In the genomic region with DNA sequence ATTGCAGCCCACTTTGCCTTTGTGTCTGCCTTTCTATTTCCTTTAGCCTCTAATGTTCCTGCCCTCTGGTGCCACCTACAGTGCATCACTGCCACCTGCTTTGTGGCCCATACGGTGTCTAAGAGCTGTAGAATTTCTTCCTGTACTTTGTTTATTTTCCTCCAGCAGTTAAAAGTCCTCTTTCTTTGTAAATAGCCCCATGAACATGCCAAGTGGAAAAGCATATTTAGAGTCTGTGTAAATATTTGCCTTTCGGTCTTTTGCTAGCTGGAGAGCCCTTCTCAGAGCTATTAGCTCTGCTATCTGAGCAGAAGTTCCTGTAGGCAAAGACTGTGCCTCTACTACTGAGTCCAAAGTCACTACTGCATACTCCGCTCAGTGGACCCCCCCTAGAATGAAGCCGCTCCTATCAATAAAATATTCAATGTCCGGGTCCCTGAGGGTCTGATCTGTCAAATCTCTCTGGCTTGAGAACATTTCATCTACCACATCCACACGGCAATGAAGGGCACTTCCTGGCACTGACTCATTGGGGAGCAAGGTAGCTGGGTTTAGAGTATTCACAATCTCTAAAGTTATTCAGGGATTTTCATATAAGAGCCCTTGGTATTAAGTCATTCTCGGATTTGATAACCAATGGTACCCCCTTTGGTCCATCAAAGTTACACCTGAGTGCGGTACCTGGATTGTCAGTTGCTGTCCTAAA, we compare ENCODE assay signal across 8 cellular contexts.
DNase-seq lines count a peak whose midpoint lies in the region; ATAC-seq lines count a peak whose summit lies in the region.

No MANE protein-coding gene starts in this region.

- ATAC-seq in GM18498 (IDR thresholded peaks at IDR 0.05; ENCODE audit: unreplicated experiment) (peak; percentile 99), HG02870 (IDR thresholded peaks at IDR 0.05; ENCODE audit: unreplicated experiment) (peak; percentile 84)

- DNase-seq in ACHN (peak; percentile 20), NCI-H146 treated with DMSO at 0.1 percent for 48 hours (lab: John Stamatoyannopoulos, UW; ENCODE audit: unreplicated experiment) (peak; percentile 33), glomerular visceral epithelial cell (ENCODE audit: extremely low spot score) (peak; percentile 22), NCI-H226 (no peak)
- DNase-seq in activated CD4-positive, alpha-beta T cell treated with anti-CD3 and anti-CD28 coated beads, Interleukin-2, amount 50 U/mL, for 48 hours: peak; percentile 34 to 57
- DNase-seq in stimulated activated CD8-positive, alpha-beta memory T cell treated with anti-CD3 and anti-CD28 coated beads, Interleukin-2, amount 100 ng/mL, for 48 hours (ENCODE audit: low read depth in 2 of 2): peak; percentile 4 to 12

- in situ Hi-C loops in ACHN (cut with HindIII; ENCODE audit: low pct_ligation_motif_present, low pct_unique_long_range_greater_than_20kb, low sequenced_read_pairs): no loop called here
